ENCODE assay signal across 29 cellular contexts in the genomic region with DNA sequence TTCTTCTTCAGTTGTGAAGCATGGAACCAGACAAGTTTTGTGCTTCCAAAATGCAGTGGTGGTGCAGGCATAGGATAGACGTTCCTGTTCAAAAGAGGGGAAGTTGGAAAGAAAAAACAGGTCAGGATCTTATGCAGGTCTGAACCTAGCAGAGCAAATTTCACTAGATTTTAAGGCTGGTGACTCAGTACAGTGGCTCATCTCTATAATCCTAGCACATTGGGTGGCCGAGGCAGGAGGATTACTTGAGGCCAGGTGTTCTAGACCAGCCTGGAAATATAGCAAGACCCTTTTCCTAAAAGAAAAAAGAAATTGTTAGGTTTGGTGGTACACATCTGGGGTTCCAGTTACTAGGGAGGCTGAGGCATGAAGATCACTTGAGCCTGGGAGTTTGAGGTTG.
"Had no signal": no experiment of that assay in that cellular context is flagged by ENCODE, and none has a peak within 500 bp of the region (broad histone marks: within the 10 kb centered on the region; RNA-seq: fewer than 3 reads in every experiment).

No MANE protein-coding gene starts in this region.

- H3K27ac Mint-ChIP-seq: naive thymus-derived CD8-positive, alpha-beta T cell; natural killer cell treated with Interleukin-12 subunit alpha and Interleukin-12 subunit beta and Interleukin-15 and Interleukin-18, amount 100 ng/mL, for 72 hours; nephron progenitor cell; progenitor cell of endocrine pancreas; stimulated activated effector memory CD8-positive, alpha-beta T cell treated with anti-CD3 and anti-CD28 coated beads, Interleukin-12 subunit alpha, Interleukin-12 subunit beta, amount 100 ng/mL, for 72 hours; stimulated activated naive B cell treated with anti-CD40 and anti-IgM and Interleukin-4, amounts not matched to agents 10 μg/mL and 1 μg/mL and 100 μg/mL, for 72 hours; type B pancreatic cell had no signal

- DNase-seq: naive thymus-derived CD8-positive, alpha-beta T cell; nephron progenitor cell; nucleus accumbens; pancreas; psoas muscle; right cardiac atrium; right lobe of liver; sigmoid colon; small intestine; stimulated activated CD4-positive, alpha-beta T cell treated with anti-CD3 and anti-CD28 coated beads, Interleukin-15, amount 100 ng/mL, for 24 hours; stimulated activated CD4-positive, alpha-beta T cell treated with anti-CD3 and anti-CD28 coated beads, Interleukin-2, amount 100 ng/mL, for 24 hours; stimulated activated CD4-positive, alpha-beta T cell treated with anti-CD3 and anti-CD28 coated beads, Interleukin-2, amount 100 ng/mL, for 48 hours; stimulated activated CD4-positive, alpha-beta T cell treated with anti-CD3 and anti-CD28 coated beads, Interleukin-4, amount 100 ng/mL, for 24 hours; stimulated activated naive B cell treated with anti-CD40 and anti-IgM and Interleukin-4, amounts not matched to agents 10 μg/mL and 1 μg/mL and 100 μg/mL, for 72 hours; stimulated activated naive CD4-positive, alpha-beta T cell treated with Interleukin-2 at 50 U/mL for 16 hours; stimulated activated naive CD8-positive, alpha-beta T cell treated with anti-CD3 and anti-CD28 coated beads, Interleukin-15, amount 100 ng/mL, for 72 hours; substantia nigra; testis; tibial artery; transverse colon; upper lobe of right lung; uterus had no signal

- H3K27me3 Mint-ChIP-seq: naive thymus-derived CD8-positive, alpha-beta T cell; natural killer cell treated with Interleukin-12 subunit alpha and Interleukin-12 subunit beta and Interleukin-15 and Interleukin-18, amount 100 ng/mL, for 72 hours; progenitor cell of endocrine pancreas; stimulated activated naive B cell treated with anti-CD40 and anti-IgM and Interleukin-4, amounts not matched to agents 10 μg/mL and 1 μg/mL and 100 μg/mL, for 72 hours; stimulated activated naive CD8-positive, alpha-beta T cell treated with anti-CD3 and anti-CD28 coated beads, Interleukin-15, amount 100 ng/mL, for 72 hours; type B pancreatic cell had no signal

- H3K27me3 ChIP-seq: neutrophil, pancreas, right lobe of liver, sigmoid colon, suprapubic skin, testis, tibial artery, transverse colon, upper lobe of right lung, uterus had no signal

- H3K36me3 Mint-ChIP-seq: natural killer cell treated with Interleukin-12 subunit alpha and Interleukin-12 subunit beta and Interleukin-15 and Interleukin-18, amount 100 ng/mL, for 72 hours; stimulated activated effector memory CD8-positive, alpha-beta T cell treated with anti-CD3 and anti-CD28 coated beads, Interleukin-12 subunit alpha, Interleukin-12 subunit beta, amount 100 ng/mL, for 72 hours had no signal

- H3K27ac ChIP-seq: neutrophil, pancreas, psoas muscle, right lobe of liver, sigmoid colon, suprapubic skin, testis, tibial artery, transverse colon, upper lobe of right lung, uterus had no signal

- ATAC-seq: naive thymus-derived CD8-positive, alpha-beta T cell; natural killer cell treated with Interleukin-12 subunit alpha and Interleukin-12 subunit beta and Interleukin-15 and Interleukin-18, amount 100 ng/mL, for 72 hours; psoas muscle; right cardiac atrium; right lobe of liver; stimulated activated effector memory CD8-positive, alpha-beta T cell treated with anti-CD3 and anti-CD28 coated beads, Interleukin-12 subunit alpha, Interleukin-12 subunit beta, amount 100 ng/mL, for 72 hours; stimulated activated naive B cell treated with anti-CD40 and anti-IgM and Interleukin-4, amounts not matched to agents 10 μg/mL and 1 μg/mL and 100 μg/mL, for 72 hours; stimulated activated naive CD8-positive, alpha-beta T cell treated with anti-CD3 and anti-CD28 coated beads, Interleukin-15, amount 100 ng/mL, for 72 hours; upper lobe of right lung had no signal

- H3K4me3 Mint-ChIP-seq: naive thymus-derived CD8-positive, alpha-beta T cell; natural killer cell treated with Interleukin-12 subunit alpha and Interleukin-12 subunit beta and Interleukin-15 and Interleukin-18, amount 100 ng/mL, for 72 hours; nephron progenitor cell; neural crest cell; stimulated activated effector memory CD8-positive, alpha-beta T cell treated with anti-CD3 and anti-CD28 coated beads, Interleukin-12 subunit alpha, Interleukin-12 subunit beta, amount 100 ng/mL, for 72 hours; stimulated activated naive B cell treated with anti-CD40 and anti-IgM and Interleukin-4, amounts not matched to agents 10 μg/mL and 1 μg/mL and 100 μg/mL, for 72 hours; stimulated activated naive CD8-positive, alpha-beta T cell treated with anti-CD3 and anti-CD28 coated beads, Interleukin-15, amount 100 ng/mL, for 72 hours; type B pancreatic cell had no signal

- H3K9me3 ChIP-seq: neutrophil, pancreas, psoas muscle, right lobe of liver, sigmoid colon, suprapubic skin, testis, upper lobe of right lung, uterus had no signal

- H3K4me1 Mint-ChIP-seq: naive thymus-derived CD8-positive, alpha-beta T cell; nephron progenitor cell; neural crest cell; stimulated activated naive B cell treated with anti-CD40 and anti-IgM and Interleukin-4, amounts not matched to agents 10 μg/mL and 1 μg/mL and 100 μg/mL, for 72 hours; stimulated activated naive CD8-positive, alpha-beta T cell treated with anti-CD3 and anti-CD28 coated beads, Interleukin-15, amount 100 ng/mL, for 72 hours had no signal

- H3K4me1 ChIP-seq: pancreas, psoas muscle, right lobe of liver, sigmoid colon, suprapubic skin, testis, tibial artery, transverse colon, upper lobe of right lung, uterus had no signal

- H3K36me3 ChIP-seq: neutrophil, pancreas, right lobe of liver, sigmoid colon, transverse colon, upper lobe of right lung, uterus had no signal

- H3K4me3 ChIP-seq: pancreas, psoas muscle, right lobe of liver, sigmoid colon, suprapubic skin, testis, tibial artery, transverse colon, upper lobe of right lung, uterus had no signal
